8 cellular contexts compared by ENCODE assay signal in the genomic region with DNA sequence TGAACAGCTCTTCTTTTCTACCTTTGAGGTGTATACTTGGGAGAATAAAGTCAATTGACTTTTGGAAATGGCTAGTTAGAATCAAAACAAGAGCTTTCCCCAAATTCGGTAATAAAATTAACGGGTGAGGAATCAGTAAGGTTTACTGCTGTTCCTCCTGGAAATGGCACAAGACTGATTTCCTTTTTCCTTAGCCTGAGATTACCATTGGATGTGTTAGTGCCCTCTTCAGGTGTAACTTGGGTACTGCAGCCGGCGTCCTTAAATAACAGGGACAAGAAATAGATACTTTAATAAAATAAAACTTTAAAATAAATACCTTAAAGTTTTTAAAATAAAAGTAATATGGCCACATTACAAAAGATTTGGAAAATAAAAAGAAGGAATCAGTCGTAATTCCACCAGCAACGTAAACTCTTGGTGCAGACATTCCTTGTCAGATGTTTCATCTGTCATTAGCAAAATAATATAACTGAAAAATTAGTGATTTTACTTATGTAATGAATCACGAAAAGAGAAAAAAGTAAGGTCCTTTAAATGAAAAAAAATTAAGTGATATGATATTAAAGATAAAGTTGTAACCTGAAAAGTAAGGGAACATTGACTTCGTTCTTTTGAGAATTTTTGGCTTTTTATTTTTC. TPM values are rescaled to one million over a fixed set of nuclear protein-coding genes. Genes with fewer than 3 reads are reported as not detected.
A peak's percentile ranks its signal among the peaks of the same experiment; 100 is the strongest.
DNase-seq lines count a peak whose midpoint lies in the region; TF ChIP-seq lines count a peak whose summit lies in the region.

No MANE protein-coding gene starts in this region.

- H3K4me3 ChIP-seq in effector memory CD4-positive, alpha-beta T cell (ENCODE audit: insufficient read depth, low read depth, low read length, poor library complexity, severe bottlenecking), result no peak overlapping the region

- no peak overlapping the region for H3K56ac ChIP-seq in H9 (ENCODE audit: insufficient read length, low read depth, low read length)

- no peak overlapping the region for H2BK15ac ChIP-seq in H9 (ENCODE audit: low read depth, low read length)

- intact Hi-C loops in activated CD4-positive, alpha-beta memory T cell treated with anti-CD3 and anti-CD28 coated beads for 36 hours (cut with micrococcal nuclease), result loop anchor here (2.0 to 5.0 kb wide), 2 partner anchors 100 to 262 kb away; no protein-coding TSS in a partner anchor

- H3K4me1 ChIP-seq in H9 (ENCODE audit: insufficient read depth, low read length), result no peaks in the 10 kb centered on the region
- no peaks in the 10 kb centered on the region for H3K4me1 ChIP-seq in effector memory CD4-positive, alpha-beta T cell (ENCODE audit: control insufficient read depth, insufficient read depth, low read length, poor library complexity, severe bottlenecking)

- POLR2A ChIA-PET in activated CD4-positive, alpha-beta memory T cell treated with anti-CD3 and anti-CD28 coated beads for 36 hours (lab: Charles Lee), result interaction anchor here (1.1 kb wide), 1 partner anchor 68 kb away, joined by 3 read pairs; no protein-coding TSS in a partner anchor

- no peak overlapping the region for H2BK12ac ChIP-seq in H9 (ENCODE audit: insufficient read length, low read depth, low read length)

- H4K20me1 ChIP-seq in H9 (ENCODE audit: control insufficient read depth, insufficient read depth, insufficient read length), result no peaks in the 10 kb centered on the region

- no peak overlapping the region for H4K5ac ChIP-seq in H9 (ENCODE audit: insufficient read length, low read depth, low read length)

- H3K27me3 ChIP-seq in H9 (ENCODE audit: insufficient read depth, low read length), result no peaks in the 10 kb centered on the region
- no peaks in the 10 kb centered on the region for H3K27me3 ChIP-seq in effector memory CD4-positive, alpha-beta T cell (replicated peaks; ENCODE audit: control insufficient read depth, insufficient read depth, low read length, poor library complexity, severe bottlenecking)

- CTCF ChIA-PET in activated CD4-positive, alpha-beta memory T cell treated with anti-CD3 and anti-CD28 coated beads for 36 hours (lab: Charles Lee), result interaction anchor here (0.5 to 3.0 kb wide), 38 partner anchors 8 to 410 kb away, joined by 3 to 34 read pairs (median 4); partner anchors contain the start of genes ATL3 and RTN3

- no peak overlapping the region for H4K8ac ChIP-seq in H9 (replicated peaks; ENCODE audit: insufficient read length, low read depth, low read length)

- no peak overlapping the region for H2BK5ac ChIP-seq in H9 (ENCODE audit: insufficient read length, low read length)

- H3K23me2 ChIP-seq in H9 (ENCODE audit: insufficient read length, low read depth, low read length, poor library complexity, severe bottlenecking), result no peaks in the 10 kb centered on the region

- no peak overlapping the region for H4K91ac ChIP-seq in H9 (ENCODE audit: insufficient read length, low read depth, low read length)

- TF ChIP-seq CTCF in H9 (conservative IDR thresholded peaks at IDR 0.05), result peak; percentile 98; the same call in 2 of the 3 replicates

- no peak overlapping the region for H3K4me2 ChIP-seq in H9 (ENCODE audit: insufficient read depth, insufficient read length, low read length)

- no peak overlapping the region for H3K9ac ChIP-seq in H9 (ENCODE audit: extremely low read depth, insufficient read length, low read length)

- no peak overlapping the region for H2BK20ac ChIP-seq in H9 (ENCODE audit: low read depth, low read length, poor library complexity, severe bottlenecking)

- no peaks in the 10 kb centered on the region for H3K79me1 ChIP-seq in H9 (ENCODE audit: insufficient read depth, low read depth, low read length, poor library complexity, severe bottlenecking)

- H2BK120ac ChIP-seq in H9 (ENCODE audit: low read depth, low read length, poor library complexity, severe bottlenecking), result no peak overlapping the region

- no peaks in the 10 kb centered on the region for H3K27me3 Mint-ChIP-seq in H9 (ENCODE audit: low read depth)
- H3K27me3 Mint-ChIP-seq in activated CD4-positive, alpha-beta memory T cell treated with anti-CD3 and anti-CD28 coated beads for 36 hours, result no peaks in the 10 kb centered on the region

- H3K79me2 ChIP-seq in H9 (ENCODE audit: insufficient read depth, low read length), result peaks cover 2% of the 10 kb centered on the region; the same call in 1 of the 2 replicates

- no peak overlapping the region for H3T11ph ChIP-seq in H9 (ENCODE audit: low read length)

- no peaks in the 10 kb centered on the region for H3K9me3 Mint-ChIP-seq in H9
- no peaks in the 10 kb centered on the region for H3K9me3 Mint-ChIP-seq in activated CD4-positive, alpha-beta memory T cell treated with anti-CD3 and anti-CD28 coated beads for 36 hours

- H3K14ac ChIP-seq in H9 (ENCODE audit: insufficient read depth, low read length), result no peak overlapping the region

- H3K4me3 Mint-ChIP-seq in H9, result no peak overlapping the region
- no peak overlapping the region for H3K4me3 Mint-ChIP-seq in activated CD4-positive, alpha-beta memory T cell treated with anti-CD3 and anti-CD28 coated beads for 36 hours

- no peak overlapping the region for H3K4ac ChIP-seq in H9 (ENCODE audit: low read depth, low read length)

- no peak overlapping the region for H3K23ac ChIP-seq in H9 (ENCODE audit: insufficient read length, low read depth, low read length)

- DNase-seq in AG20443 (ENCODE audit: low spot score) (peak; percentile 67), H9 (peak; percentile 63), NCI-H524 treated with DMSO at 0.1 percent for 48 hours (lab: John Stamatoyannopoulos, UW) (peak; percentile 31), middle frontal gyrus (ENCODE audit: extremely low spot score, low spot score) (peak; percentile 72), cortex of kidney (lab: John Stamatoyannopoulos, UW) (no peak)
- peak; percentile 73 for DNase-seq in activated CD4-positive, alpha-beta memory T cell treated with anti-CD3 and anti-CD28 coated beads for 36 hours
- peak; percentile 19 to 55 (median 37) for DNase-seq in effector memory CD4-positive, alpha-beta T cell
- peak; percentile 82 for DNase-seq in stimulated activated CD8-positive, alpha-beta memory T cell treated with anti-CD3 and anti-CD28 coated beads, Interleukin-4, amount 100 ng/mL, for 48 hours

- H3K18ac ChIP-seq in H9 (ENCODE audit: insufficient read length, low read depth, low read length), result no peak overlapping the region

- peaks cover 2 to 4% of the 10 kb centered on the region in 2 experiments for H3K4me1 Mint-ChIP-seq in H9
- H3K4me1 Mint-ChIP-seq in activated CD4-positive, alpha-beta memory T cell treated with anti-CD3 and anti-CD28 coated beads for 36 hours (ENCODE audit: low read depth), result peaks cover 2% of the 10 kb centered on the region

- WGBS in H9 (ENCODE audit: extremely low coverage, insufficient read length, low lambda C conversion rate), result 100% methylated on average over 2 of the region's 8 CpGs

- no peaks in the 10 kb centered on the region for H3K36me3 Mint-ChIP-seq in H9 (ENCODE audit: insufficient read depth in 1 of 3, low read depth in 3 of 3)
- H3K36me3 Mint-ChIP-seq in activated CD4-positive, alpha-beta memory T cell treated with anti-CD3 and anti-CD28 coated beads for 36 hours, result no peaks in the 10 kb centered on the region

- H2AFZ ChIP-seq in H9 (ENCODE audit: low read length), result no peak overlapping the region

- H2AK5ac ChIP-seq in H9 (ENCODE audit: insufficient read length, low read length), result no peak overlapping the region

- no peaks in the 10 kb centered on the region for H3K36me3 ChIP-seq in effector memory CD4-positive, alpha-beta T cell (ENCODE audit: control insufficient read depth, insufficient read depth, low read length)

- no peak overlapping the region for H3K27ac ChIP-seq in H9 (ENCODE audit: insufficient read length, low read depth, low read length)
- H3K27ac ChIP-seq in effector memory CD4-positive, alpha-beta T cell (ENCODE audit: insufficient read depth, low read length, poor library complexity, severe bottlenecking), result no peak overlapping the region

- peak overlapping the region in 1 of 3 experiments; percentile 77; a peak in 2 of 7 replicates for H3K27ac Mint-ChIP-seq in H9
- H3K27ac Mint-ChIP-seq in activated CD4-positive, alpha-beta memory T cell treated with anti-CD3 and anti-CD28 coated beads for 36 hours, result no peak overlapping the region

- no peaks in the 10 kb centered on the region for H3K9me3 ChIP-seq in H9 (ENCODE audit: control insufficient read depth, low read depth, low read length)
- no peaks in the 10 kb centered on the region for H3K9me3 ChIP-seq in effector memory CD4-positive, alpha-beta T cell (ENCODE audit: control insufficient read depth, low read length)

RNA-seq across cellular contexts. Expression of gene ZFTA, which starts 29.7 kb away (rescaled TPM):
- total RNA-seq in H9 (2021), result 48.2 and 49.3 TPM in 2 replicates
- 1 to 10 TPM; 1.3 to 1.5 TPM for total RNA-seq in activated CD4-positive, alpha-beta memory T cell treated with anti-CD3 and anti-CD28 coated beads for 36 hours

RNA-seq across cellular contexts. Expression of gene RTN3, which starts 57.5 kb away (rescaled TPM):
- 173 TPM in 2 replicates for total RNA-seq in H9 (2021)
- total RNA-seq in activated CD4-positive, alpha-beta memory T cell treated with anti-CD3 and anti-CD28 coated beads for 36 hours, result 10 to 100 TPM; 54.4 to 58.4 TPM

Comparison
In these comparisons a context has a peak if more than half of its experiments do, and no peak if none do; other contexts are left out.
1. RNA of gene ZFTA, which starts 29.7 kb away (total RNA-seq): 48.2 to 49.3 TPM in H9; 1.3 to 1.5 TPM in activated CD4-positive, alpha-beta memory T cell treated with anti-CD3 and anti-CD28 coated beads for 36 hours; every median in the first group is over 10 times any median in the second.